Comparison of ENCODE assay signal across 17 cellular contexts in genomic region chr17:73109603-73110002, GRCh38. TPM values are rescaled to one million over a fixed set of nuclear protein-coding genes. Genes with fewer than 3 reads are reported as not detected.
DNase-seq lines count a peak whose midpoint lies in the region; ATAC-seq and TF ChIP-seq lines count a peak whose summit lies in the region.
"Had no signal": no experiment of that assay in that cellular context is flagged by ENCODE, and none has a peak within 500 bp of the region (broad histone marks: within the 10 kb centered on the region; RNA-seq: fewer than 3 reads in every experiment).

No MANE protein-coding gene starts in this region.

- H3K9me3 ChIP-seq in Panc1 (ENCODE audit: control insufficient read depth, insufficient read depth, low read depth, low read length) (no peaks in the 10 kb centered on the region), thyroid gland (no peaks in the 10 kb centered on the region)
- H3K9me3 ChIP-seq in CD8-positive, alpha-beta memory T cell (ENCODE audit: low read length) = no peaks in the 10 kb centered on the region
- H3K9me3 ChIP-seq: Caco-2 had no signal

- ATAC-seq in Panc1 (peak; percentile 69; the same call in 1 of the 2 replicates), HG03469 (IDR thresholded peaks at IDR 0.05; ENCODE audit: unreplicated experiment) (no peak)
- ATAC-seq: CD8-positive, alpha-beta T cell had no signal

- no peak for TF ChIP-seq CTCF in Panc1 (IDR thresholded peaks at IDR 0.05)
- no peak for TF ChIP-seq CTCF in thyroid gland (IDR thresholded peaks at IDR 0.05)

- H3K4me3 Mint-ChIP-seq in CD8-positive, alpha-beta memory T cell = no peak overlapping the region
- H3K4me3 Mint-ChIP-seq: CD14-positive monocyte; CD8-positive, alpha-beta T cell; H9 had no signal

- intact Hi-C loops in Panc1 (cut with micrococcal nuclease; ENCODE audit: unreplicated experiment) = no loop called here
- intact Hi-C loops in thyroid gland (cut with DNase I) = no loop called here

- no peak for TF ChIP-seq POLR2A in thyroid gland (IDR thresholded peaks at IDR 0.05)

- BruUV-seq in Panc1 (replicated peaks; lab: Mats Ljungman, UMichigan) = no TSS peak

- H3K36me3 ChIP-seq in Panc1 (ENCODE audit: control insufficient read depth, insufficient read depth, low read length) (no peaks in the 10 kb centered on the region), thyroid gland (no peaks in the 10 kb centered on the region)
- H3K36me3 ChIP-seq in CD8-positive, alpha-beta memory T cell (ENCODE audit: insufficient read depth, low read length) = no peaks in the 10 kb centered on the region

- no peak overlapping the region for H3K27ac Mint-ChIP-seq in CD8-positive, alpha-beta memory T cell
- H3K27ac Mint-ChIP-seq: CD8-positive, alpha-beta T cell; H9 had no signal

- H3K27ac ChIP-seq in Panc1 (ENCODE audit: low read length) (no peak overlapping the region), thyroid gland (no peak overlapping the region)
- H3K27ac ChIP-seq in CD8-positive, alpha-beta memory T cell (ENCODE audit: low read depth, low read length) = no peak overlapping the region
- H3K27ac ChIP-seq: 22Rv1, HL-60 had no signal

- DNase-seq in NCI-H82 (lab: John Stamatoyannopoulos, UW) (peak; percentile 64), NCI-H82 treated with DMSO at 0.1 percent for 48 hours (lab: John Stamatoyannopoulos, UW; ENCODE audit: unreplicated experiment) (no peak), Panc1 (ENCODE audit: low read depth, low spot score) (no peak), medulla oblongata (ENCODE audit: extremely low spot score) (peak; percentile 31), thyroid gland (peak; percentile 17 to 27), SW 1271 (lab: John Stamatoyannopoulos, UW) (no peak)
- no peak for DNase-seq in CD8-positive, alpha-beta memory T cell
- DNase-seq: Caco-2; CD8-positive, alpha-beta T cell; DMS53; GOT3; H9 had no signal

- in situ Hi-C loops in Panc1 (cut with HindIII; ENCODE audit: low pct_unique_long_range_greater_than_20kb, low sequenced_read_pairs) = no loop called here

- H3K36me3 Mint-ChIP-seq in CD8-positive, alpha-beta memory T cell = no peaks in the 10 kb centered on the region
- H3K36me3 Mint-ChIP-seq: CD8-positive, alpha-beta T cell had no signal

- H3K9me3 Mint-ChIP-seq in CD8-positive, alpha-beta memory T cell = no peaks in the 10 kb centered on the region
- H3K9me3 Mint-ChIP-seq: CD8-positive, alpha-beta T cell had no signal

- no peaks in the 10 kb centered on the region for H3K4me1 Mint-ChIP-seq in CD8-positive, alpha-beta memory T cell

- 56 to 66% methylated on average over 5 to 6 of the region's 6 CpGs for WGBS in thyroid gland, 2 donors

- H3K4me3 ChIP-seq in Panc1 (ENCODE audit: low read depth in 2 of 2, low read length in 2 of 2) = no peak overlapping the region
- no peak overlapping the region for H3K4me3 ChIP-seq in thyroid gland (replicated peaks in 1 of 3)
- no peak overlapping the region for H3K4me3 ChIP-seq in CD8-positive, alpha-beta memory T cell (ENCODE audit: low read length)

- H3K27me3 ChIP-seq in Panc1 (ENCODE audit: control insufficient read depth, insufficient read depth, low read length) (no peaks in the 10 kb centered on the region), thyroid gland (no peaks in the 10 kb centered on the region)
- H3K27me3 ChIP-seq in CD8-positive, alpha-beta memory T cell (ENCODE audit: insufficient read depth, low read length, poor library complexity, severe bottlenecking) = no peaks in the 10 kb centered on the region

- H3K27me3 Mint-ChIP-seq in CD8-positive, alpha-beta memory T cell = peaks cover 5 to 10% of the 10 kb centered on the region in 2 donors

- POLR2A ChIA-PET in Panc1 (lab: Charles Lee) = interaction anchor here (0.9 kb wide), 1 partner anchor 64 kb away, joined by 27 read pairs; no protein-coding TSS in a partner anchor
- POLR2A ChIA-PET in CD8-positive, alpha-beta memory T cell (lab: Charles Lee) = no interaction called here

- H3K4me1 ChIP-seq in Panc1 (ENCODE audit: control insufficient read depth, insufficient read depth, low read length) = peaks cover 5% of the 10 kb centered on the region; the same call in 1 of the 2 replicates
- H3K4me1 ChIP-seq in thyroid gland = no peaks in the 10 kb centered on the region
- no peaks in the 10 kb centered on the region for H3K4me1 ChIP-seq in CD8-positive, alpha-beta memory T cell (ENCODE audit: insufficient read depth, low read length)
- H3K4me1 ChIP-seq: Caco-2 had no signal

- CTCF ChIA-PET in Panc1 (lab: Charles Lee) = no interaction called here
- CTCF ChIA-PET in CD8-positive, alpha-beta memory T cell (lab: Charles Lee) = no interaction called here

RNA-seq across cellular contexts. Expression of gene SLC39A11, which starts 17.1 kb away (rescaled TPM):
- total RNA-seq in Panc1 (2021; ENCODE audit: unreplicated experiment) (56.1 TPM), thyroid gland (100 to 1,000 TPM in 2 of 4 donors, 10 to 100 TPM in 2; 55.1 to 123 (median 97.0) TPM)
- polyA plus RNA-seq in Panc1 (2012; ENCODE audit: insufficient read length) = 31.5 TPM
- total RNA-seq in CD8-positive, alpha-beta memory T cell = 10 to 100 TPM; 17.2 to 18.5 TPM
- 13.1 TPM for polyA plus RNA-seq in CD8-positive, alpha-beta memory T cell

RNA-seq across cellular contexts. Expression of gene SSTR2, which starts 55.2 kb away (rescaled TPM):
- total RNA-seq in Panc1 (2021; ENCODE audit: unreplicated experiment) = 0.77 TPM
- 0.57 TPM for polyA plus RNA-seq in Panc1 (2012; ENCODE audit: insufficient read length)
- 1 to 10 TPM in 2 of 4 donors, under 1 TPM in 2; 0.56 to 2.5 (median 0.99) TPM for total RNA-seq in thyroid gland
- total RNA-seq in CD8-positive, alpha-beta memory T cell = 1 to 10 TPM in 1 of 2 experiments, under 1 TPM in 1; 0.53 to 1.3 TPM
- not detected for polyA plus RNA-seq in CD8-positive, alpha-beta memory T cell
- total RNA-seq: CD8-positive, alpha-beta T cell had no signal
- polyA plus RNA-seq: BJ, CD14-positive monocyte had no signal

Comparison
In these comparisons a context has a peak if more than half of its experiments do, and no peak if none do; other contexts are left out.
1. DNase-seq: peak in NCI-H82 (single experiment), medulla oblongata (single experiment) and thyroid gland (2 of 2); none in NCI-H82 treated with DMSO at 0.1 percent for 48 hours (single experiment), Panc1 (single experiment), CD8-positive, alpha-beta memory T cell (0 of 5) and SW 1271 (0 of 2).